Comparison of ENCODE assay signal across 8 cellular contexts in the genomic region with DNA sequence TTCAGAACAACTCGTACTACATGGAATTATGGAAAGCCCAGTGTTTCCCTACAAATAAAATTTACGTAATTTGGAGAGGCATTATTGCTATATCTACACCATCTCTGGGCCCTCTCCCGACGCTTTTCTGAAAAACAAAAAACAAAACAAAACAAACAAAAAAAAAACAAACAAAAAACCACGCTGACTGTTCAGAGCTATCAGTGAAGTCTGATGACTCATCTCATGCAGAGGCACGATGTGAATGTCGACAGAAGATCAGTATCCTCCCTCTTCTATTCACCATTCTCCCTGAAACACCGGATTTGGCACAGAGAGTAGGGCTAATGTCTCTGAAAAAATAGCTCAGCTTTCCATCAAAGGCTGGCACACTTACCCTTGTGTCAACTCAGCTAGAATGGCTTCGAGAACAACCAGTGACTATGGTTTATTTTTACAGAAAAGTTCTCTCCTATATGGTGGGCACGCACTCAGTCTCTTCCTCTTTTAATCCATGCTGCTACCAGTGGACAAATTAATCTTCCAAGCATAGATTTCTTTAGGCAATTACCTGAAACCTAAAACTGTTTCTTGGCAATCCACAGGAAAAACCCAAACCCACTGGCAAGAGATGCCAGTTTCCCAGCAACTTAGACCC. TPM values are rescaled to one million over a fixed set of nuclear protein-coding genes. Genes with fewer than 3 reads are reported as not detected.
DNase-seq lines count a peak whose midpoint lies in the region; ATAC-seq and TF ChIP-seq lines count a peak whose summit lies in the region.

No MANE protein-coding gene starts in this region.

- H3F3A ChIP-seq in neural progenitor cell (ENCODE audit: low read depth): no peaks in the 10 kb centered on the region

- in situ Hi-C loops in GM13977 (cut with MboI; ENCODE audit: low pct_unique_long_range_greater_than_20kb, low sequenced_read_pairs, unreplicated experiment): loop anchor here (25.0 kb wide), 1 partner anchor 1109 kb away; no protein-coding TSS in a partner anchor

- peaks cover 42% of the 10 kb centered on the region for H3K36me3 Mint-ChIP-seq in CD8-positive, alpha-beta T cell
- H3K36me3 Mint-ChIP-seq in dendritic cell treated with granulocyte-macrophage colony-stimulating factor and Interleukin-4, amounts not matched to agents 40 ng/mL and 50 ng/mL, for 4 days (ENCODE audit: low read depth): peaks cover 36% of the 10 kb centered on the region
- H3K36me3 Mint-ChIP-seq in neural progenitor cell: peaks cover 3% of the 10 kb centered on the region

- intact Hi-C loops in CD8-positive, alpha-beta T cell (cut with DNase I, micrococcal nuclease): loop anchor here (2.0 to 10.0 kb wide), 7 partner anchors 153 to 1945 kb away; a partner anchor contains a TSS
- intact Hi-C loops in dendritic cell treated with granulocyte-macrophage colony-stimulating factor and Interleukin-4, amounts not matched to agents 40 ng/mL and 50 ng/mL, for 4 days (cut with micrococcal nuclease): loop anchor here (2.0 kb wide), 1 partner anchor 51 kb away; a partner anchor contains a TSS

- CTCF ChIA-PET in CD8-positive, alpha-beta T cell (lab: Charles Lee): interaction anchor here (1.6 kb wide), 1 partner anchor 22 kb away, joined by 4 read pairs; no protein-coding TSS in a partner anchor

- peak overlapping the region; percentile 70 for H3K4me3 ChIP-seq in CD8-positive, alpha-beta T cell (ENCODE audit: low read depth, low read length)
- peak overlapping the region; percentile 79 for H3K4me3 ChIP-seq in neural progenitor cell

- H3K27me3 ChIP-seq in CD8-positive, alpha-beta T cell (ENCODE audit: insufficient read depth, low read length): no peaks in the 10 kb centered on the region
- peaks cover 9% of the 10 kb centered on the region for H3K27me3 ChIP-seq in neural progenitor cell

- peaks cover 11% of the 10 kb centered on the region for H3K36me3 ChIP-seq in CD8-positive, alpha-beta T cell (ENCODE audit: insufficient read depth, low read length)
- H3K36me3 ChIP-seq in neural progenitor cell: peaks cover 8% of the 10 kb centered on the region

- POLR2A ChIA-PET in CD8-positive, alpha-beta T cell (lab: Charles Lee): no interaction called here

- no peaks in the 10 kb centered on the region for H3K27me3 Mint-ChIP-seq in CD8-positive, alpha-beta T cell (ENCODE audit: low read depth)
- peaks cover 2% of the 10 kb centered on the region for H3K27me3 Mint-ChIP-seq in dendritic cell treated with granulocyte-macrophage colony-stimulating factor and Interleukin-4, amounts not matched to agents 40 ng/mL and 50 ng/mL, for 4 days
- H3K27me3 Mint-ChIP-seq in neural progenitor cell (ENCODE audit: insufficient read depth, low read depth): no peaks in the 10 kb centered on the region

- H3K9ac ChIP-seq in neural progenitor cell: peak overlapping the region; percentile 85

- ATAC-seq in CD8-positive, alpha-beta T cell: no peak
- no peak for ATAC-seq in GM19324 (IDR thresholded peaks at IDR 0.05; ENCODE audit: low FRiP score, unreplicated experiment)
- ATAC-seq in GM19035 (IDR thresholded peaks at IDR 0.05; ENCODE audit: unreplicated experiment): no peak

- peak overlapping the region; percentile 91 for H3K27ac Mint-ChIP-seq in CD8-positive, alpha-beta T cell
- peak overlapping the region; percentile 86 for H3K27ac Mint-ChIP-seq in dendritic cell treated with granulocyte-macrophage colony-stimulating factor and Interleukin-4, amounts not matched to agents 40 ng/mL and 50 ng/mL, for 4 days
- H3K27ac Mint-ChIP-seq in neural progenitor cell: no peak overlapping the region

- H3K4me1 ChIP-seq in CD8-positive, alpha-beta T cell (ENCODE audit: insufficient read depth, low read length): peaks cover 55% of the 10 kb centered on the region
- peaks cover 11% of the 10 kb centered on the region for H3K4me1 ChIP-seq in neural progenitor cell

- H3K4me1 Mint-ChIP-seq in CD8-positive, alpha-beta T cell (ENCODE audit: low read depth): peaks cover 54% of the 10 kb centered on the region
- H3K4me1 Mint-ChIP-seq in dendritic cell treated with granulocyte-macrophage colony-stimulating factor and Interleukin-4, amounts not matched to agents 40 ng/mL and 50 ng/mL, for 4 days (ENCODE audit: low read depth): peaks cover 43% of the 10 kb centered on the region
- peaks cover 14% of the 10 kb centered on the region for H3K4me1 Mint-ChIP-seq in neural progenitor cell

- DNase-seq in CD8-positive, alpha-beta T cell: no peak
- peak; percentile 21 for DNase-seq in NCI-H226
- DNase-seq in neural progenitor cell (ENCODE audit: low spot score): no peak
- no peak for DNase-seq in GM13977 (ENCODE audit: low spot score)
- no peak for DNase-seq in NCI-H1930 (lab: John Stamatoyannopoulos, UW)

- no peak for TF ChIP-seq CTCF in CD8-positive, alpha-beta T cell (IDR thresholded peaks at IDR 0.05)
- no peak for TF ChIP-seq CTCF in neural progenitor cell (IDR thresholded peaks at IDR 0.05)
- no peak for TF ChIP-seq CTCF in GM13977 (IDR thresholded peaks at IDR 0.05; ENCODE audit: extremely low read depth, insufficient read depth, missing control alignments)

- H3K4me2 ChIP-seq in neural progenitor cell: peak overlapping the region; percentile 87

- peak overlapping the region; percentile 80 for H3K27ac ChIP-seq in CD8-positive, alpha-beta T cell (ENCODE audit: low read depth, low read length)
- H3K27ac ChIP-seq in neural progenitor cell: no peak overlapping the region

- peaks cover 43% of the 10 kb centered on the region for H3K79me2 ChIP-seq in neural progenitor cell (ENCODE audit: low read depth)

- no peaks in the 10 kb centered on the region for H3K9me3 Mint-ChIP-seq in CD8-positive, alpha-beta T cell
- H3K9me3 Mint-ChIP-seq in dendritic cell treated with granulocyte-macrophage colony-stimulating factor and Interleukin-4, amounts not matched to agents 40 ng/mL and 50 ng/mL, for 4 days: no peaks in the 10 kb centered on the region
- H3K9me3 Mint-ChIP-seq in neural progenitor cell: no peaks in the 10 kb centered on the region

- peak overlapping the region; percentile 89 for H3K4me3 Mint-ChIP-seq in CD8-positive, alpha-beta T cell
- H3K4me3 Mint-ChIP-seq in dendritic cell treated with granulocyte-macrophage colony-stimulating factor and Interleukin-4, amounts not matched to agents 40 ng/mL and 50 ng/mL, for 4 days: peak overlapping the region; percentile 83
- H3K4me3 Mint-ChIP-seq in neural progenitor cell: peak overlapping the region; percentile 94

- H3K9me3 ChIP-seq in CD8-positive, alpha-beta T cell (ENCODE audit: low read length): no peaks in the 10 kb centered on the region
- H3K9me3 ChIP-seq in neural progenitor cell (ENCODE audit: low read depth): no peaks in the 10 kb centered on the region

- H2AFZ ChIP-seq in neural progenitor cell (replicated peaks): no peak overlapping the region

- peaks cover 42% of the 10 kb centered on the region for H4K20me1 ChIP-seq in neural progenitor cell (ENCODE audit: low read depth)

RNA-seq across cellular contexts. Expression of a gene that starts 1.5 kb away (rescaled TPM):
- 100 to 1,000 TPM; 143 to 144 TPM for total RNA-seq in CD8-positive, alpha-beta T cell
- total RNA-seq in neural progenitor cell (ENCODE audit: low replicate concordance): 78.0 and 84.6 TPM in 2 replicates

RNA-seq across cellular contexts. Expression of a gene that starts 51.2 kb away (rescaled TPM):
- 10 to 100 TPM; 26.0 to 26.5 TPM for total RNA-seq in CD8-positive, alpha-beta T cell
- 26.5 and 38.8 TPM in 2 replicates for total RNA-seq in neural progenitor cell (ENCODE audit: low replicate concordance)
